In the genomic region with DNA sequence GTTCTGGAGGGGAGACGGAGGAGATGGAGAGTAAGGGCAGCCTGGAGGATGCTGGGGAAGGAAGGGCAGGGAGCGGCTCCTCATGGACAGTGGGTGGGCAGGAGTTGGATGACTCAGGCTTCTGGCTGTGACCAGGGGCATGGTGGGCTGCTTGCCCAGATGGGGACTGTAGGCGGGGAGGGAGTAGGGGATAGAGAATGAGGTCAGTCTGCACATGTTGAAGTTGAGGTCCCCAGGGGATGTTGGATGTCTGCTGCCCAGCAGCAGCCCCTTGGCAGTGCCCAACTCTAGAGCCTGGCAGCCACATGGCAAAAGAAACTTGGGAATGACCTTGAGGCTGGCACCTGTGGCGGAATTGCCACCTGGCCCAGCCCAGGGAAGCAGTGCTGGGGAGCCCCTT, we compare ENCODE assay signal across 13 cellular contexts. TPM values are rescaled to one million over a fixed set of nuclear protein-coding genes. Genes with fewer than 3 reads are reported as not detected.
DNase-seq lines count a peak whose midpoint lies in the region; ATAC-seq and TF ChIP-seq lines count a peak whose summit lies in the region.
"Had no signal": no experiment of that assay in that cellular context is flagged by ENCODE, and none has a peak within 500 bp of the region (broad histone marks: within the 10 kb centered on the region; RNA-seq: fewer than 3 reads in every experiment).

No MANE protein-coding gene starts in this region.

- H3K9me3 ChIP-seq in adipocyte (ENCODE audit: control insufficient read depth, low read length): no peaks in the 10 kb centered on the region
- no peaks in the 10 kb centered on the region for H3K9me3 ChIP-seq in heart right ventricle
- H3K9me3 ChIP-seq in gastrocnemius medialis: no peaks in the 10 kb centered on the region
- H3K9me3 ChIP-seq in trophoblast cell (ENCODE audit: insufficient read depth, low read depth, low read length): no peaks in the 10 kb centered on the region
- H3K9me3 ChIP-seq in left lung: no peaks in the 10 kb centered on the region

- peak overlapping the region in 9 of 10 donors; percentile 55 to 80 (median 71) for H3K27ac ChIP-seq in heart right ventricle
- peak overlapping the region; percentile 79 to 85 (median 82) for H3K27ac ChIP-seq in gastrocnemius medialis
- H3K27ac ChIP-seq in trophoblast cell (ENCODE audit: low read depth, low read length): no peak overlapping the region
- H3K27ac ChIP-seq in left lung: no peak overlapping the region

- WGBS in heart right ventricle, 2 donors: 63 to 70% methylated on average over 4 of the region's 4 CpGs
- WGBS in trophoblast cell (ENCODE audit: extremely low coverage, insufficient coverage, insufficient read length): no CpG with 5 or more reads among the region's 4 CpGs

- no peak overlapping the region for H2BK120ac ChIP-seq in trophoblast cell (ENCODE audit: insufficient read depth, low read length, poor library complexity)

- no peak overlapping the region for H2BK5ac ChIP-seq in trophoblast cell (ENCODE audit: low read depth, low read length, poor library complexity)

- H2AFZ ChIP-seq in trophoblast cell (ENCODE audit: insufficient read depth, low read length, poor library complexity): no peak overlapping the region

- H4K12ac ChIP-seq in trophoblast cell (ENCODE audit: low read depth, low read length): no peak overlapping the region

- H3K27me3 ChIP-seq in adipocyte (replicated peaks; ENCODE audit: control insufficient read depth, insufficient read depth, low read length) (no peaks in the 10 kb centered on the region), heart right ventricle (no peaks in the 10 kb centered on the region), gastrocnemius medialis (no peaks in the 10 kb centered on the region), trophoblast cell (ENCODE audit: insufficient read depth, low read length) (no peaks in the 10 kb centered on the region), left lung (no peaks in the 10 kb centered on the region)

- DNase-seq in AG08395 (ENCODE audit: low spot score) (peak; percentile 41), adipocyte (ENCODE audit: low read depth) (peak; percentile 51), heart right ventricle (peak in 1 of 2 donors; percentile 60), gastrocnemius medialis (no peak), UCSD-AML1 (lab: John Stamatoyannopoulos, UW; ENCODE audit: unreplicated experiment) (no peak), trophoblast cell (no peak), left lung (no peak), NOMO-1 treated with DMSO at 0.1 percent for 48 hours (lab: John Stamatoyannopoulos, UW; ENCODE audit: unreplicated experiment) (no peak)
- DNase-seq: activated CD4-positive, alpha-beta T cell treated with anti-CD3 and anti-CD28 coated beads, Interleukin-2, amount 50 U/mL, for 1 hour; activated effector memory CD4-positive, alpha-beta T cell treated with Interleukin-2 at 50 U/mL for 16 hours; cortex of kidney; SW 1271 had no signal

- H3K18ac ChIP-seq in trophoblast cell (ENCODE audit: low read length): no peak overlapping the region

- ATAC-seq in heart right ventricle (peak in 7 of 8 donors; percentile 1 to 55 (median 27)), gastrocnemius medialis (no peak), left lung (no peak)

- H3K36me3 ChIP-seq in adipocyte (ENCODE audit: control insufficient read depth, insufficient read depth, low read length, severe bottlenecking) (peaks cover 22% of the 10 kb centered on the region), heart right ventricle (peaks cover 0 to 84% (median 15%) of the 10 kb centered on the region in 9 donors), gastrocnemius medialis (peaks cover 0 to 21% of the 10 kb centered on the region in 2 donors), trophoblast cell (ENCODE audit: control insufficient read depth in 1 of 2, insufficient read depth in 2 of 2, low read length in 2 of 2) (peaks cover 31 to 38% of the 10 kb centered on the region in 2 experiments), left lung (peaks cover 0 to 57% of the 10 kb centered on the region in 2 donors)

- H2AK5ac ChIP-seq in trophoblast cell (ENCODE audit: low read length): no peak overlapping the region

- H4K8ac ChIP-seq in trophoblast cell (ENCODE audit: low read depth, low read length): no peak overlapping the region

- H3K4ac ChIP-seq in trophoblast cell (ENCODE audit: low read depth, low read length): no peak overlapping the region

- H3K23ac ChIP-seq in trophoblast cell (ENCODE audit: low read length): no peak overlapping the region

- H3K4me3 ChIP-seq in adipocyte (ENCODE audit: low read length) (no peak overlapping the region), heart right ventricle (no peak overlapping the region), gastrocnemius medialis (no peak overlapping the region), trophoblast cell (ENCODE audit: low read depth, low read length) (no peak overlapping the region), left lung (no peak overlapping the region)
- H3K4me3 ChIP-seq: lung had no signal

- intact Hi-C loops in heart right ventricle (cut with DNase I) (loop anchor here in 1 of 10 donors (10.0 kb wide), 1 partner anchor 282 kb away; no protein-coding TSS in a partner anchor), gastrocnemius medialis (cut with DNase I; ENCODE audit: low total_unique reads) (loop anchor here (10.0 kb wide), 2 partner anchors 372 to 572 kb away; a partner anchor contains a TSS), left lung (cut with DNase I) (no loop called here)

- no peak overlapping the region for H4K91ac ChIP-seq in trophoblast cell (ENCODE audit: low read depth, low read length)

- H3K14ac ChIP-seq in trophoblast cell (ENCODE audit: low read length): no peak overlapping the region

- TF ChIP-seq POLR2A in gastrocnemius medialis (IDR thresholded peaks at IDR 0.05): no peak

- no peaks in the 10 kb centered on the region for H3K79me2 ChIP-seq in trophoblast cell (ENCODE audit: control insufficient read depth, insufficient read depth, low read length, poor library complexity)

- no peak overlapping the region for H3K4me2 ChIP-seq in trophoblast cell (ENCODE audit: low read length)

- H3K9ac ChIP-seq in adipocyte (ENCODE audit: low read length) (peak overlapping the region; percentile 45), trophoblast cell (ENCODE audit: low read length) (no peak overlapping the region)

- no peak overlapping the region for H2BK12ac ChIP-seq in trophoblast cell (ENCODE audit: low read length)

- peaks cover 42% of the 10 kb centered on the region for H3K4me1 ChIP-seq in adipocyte (ENCODE audit: control insufficient read depth, insufficient read depth, low read length)
- peaks cover 24 to 99% (median 83%) of the 10 kb centered on the region in 9 donors for H3K4me1 ChIP-seq in heart right ventricle
- peaks cover 57% of the 10 kb centered on the region in 2 donors for H3K4me1 ChIP-seq in gastrocnemius medialis
- H3K4me1 ChIP-seq in trophoblast cell (ENCODE audit: control insufficient read depth in 1 of 2, insufficient read depth in 2 of 2, low read length in 2 of 2): peaks cover 0 to 2% of the 10 kb centered on the region in 2 experiments
- peaks cover 19 to 71% of the 10 kb centered on the region in 2 donors for H3K4me1 ChIP-seq in left lung

- TF ChIP-seq CTCF in heart right ventricle (IDR thresholded peaks at IDR 0.05) (no peak), gastrocnemius medialis (IDR thresholded peaks at IDR 0.05 in 4 of 5, conservative IDR thresholded peaks at IDR 0.05 in 1 of 5) (no peak), left lung (IDR thresholded peaks at IDR 0.05) (no peak)

- H3K79me1 ChIP-seq in trophoblast cell (ENCODE audit: low read length): no peaks in the 10 kb centered on the region

- in situ Hi-C loops in gastrocnemius medialis (cut with MboI; ENCODE audit: low sequenced_read_pairs in 4 of 4): loop anchor here in 1 of 4 donors (10.0 kb wide), 1 partner anchor 62 kb away; no protein-coding TSS in a partner anchor

RNA-seq across cellular contexts. Expression of a gene that starts 6.4 kb away (rescaled TPM):
- 10 to 100 TPM; 32.5 to 75.1 (median 47.9) TPM for total RNA-seq in heart right ventricle
- 10 to 100 TPM; 36.4 to 37.2 TPM for polyA plus RNA-seq in heart right ventricle
- total RNA-seq in gastrocnemius medialis: 10 to 100 TPM; 20.0 to 51.0 (median 43.3) TPM
- polyA plus RNA-seq in trophoblast cell (2013): 54.3 and 54.5 TPM in 2 replicates
- total RNA-seq in left lung: 10 to 100 TPM; 86.2 to 94.7 TPM

RNA-seq across cellular contexts. Expression of a gene that starts 13.3 kb away (rescaled TPM):
- total RNA-seq in heart right ventricle (100 to 1,000 TPM; 141 to 264 (median 226) TPM), gastrocnemius medialis (100 to 1,000 TPM; 123 to 186 (median 170) TPM), left lung (10 to 100 TPM; 44.5 to 45.0 TPM)
- polyA plus RNA-seq in heart right ventricle: 100 to 1,000 TPM in 1 of 2 donors, 10 to 100 TPM in 1; 91.1 to 176 TPM
- 31.2 and 31.6 TPM in 2 replicates for polyA plus RNA-seq in trophoblast cell (2013)

RNA-seq across cellular contexts. Expression of a gene that starts 52.8 kb away (rescaled TPM):
- total RNA-seq in heart right ventricle: under 1 TPM in 2 of 10 donors, not detected in 8; 0.21 to 0.25 TPM
- under 1 TPM in 1 of 2 donors, not detected in 1; 0.04 TPM for polyA plus RNA-seq in heart right ventricle
- total RNA-seq in gastrocnemius medialis: not detected
- 9.2 and 9.4 TPM in 2 replicates for polyA plus RNA-seq in trophoblast cell (2013)
- 1 to 10 TPM in 1 of 2 donors, under 1 TPM in 1; 0.97 to 1.2 TPM for total RNA-seq in left lung

Comparison
In these comparisons a context has a peak if more than half of its experiments do, and no peak if none do; other contexts are left out.
1. DNase-seq: peak in AG08395 (single experiment) and adipocyte (single experiment); none in gastrocnemius medialis (0 of 2), UCSD-AML1 (single experiment), trophoblast cell (0 of 2), left lung (0 of 2) and NOMO-1 treated with DMSO at 0.1 percent for 48 hours (single experiment).
2. ATAC-seq: peak in heart right ventricle (7 of 8); none in gastrocnemius medialis (0 of 2) and left lung (single experiment).
3. H3K27ac ChIP-seq: peak in heart right ventricle (9 of 10) and gastrocnemius medialis (4 of 4); none in trophoblast cell (single experiment) and left lung (0 of 2).